ENCODE assay signal across 8 cellular contexts in the genomic region with DNA sequence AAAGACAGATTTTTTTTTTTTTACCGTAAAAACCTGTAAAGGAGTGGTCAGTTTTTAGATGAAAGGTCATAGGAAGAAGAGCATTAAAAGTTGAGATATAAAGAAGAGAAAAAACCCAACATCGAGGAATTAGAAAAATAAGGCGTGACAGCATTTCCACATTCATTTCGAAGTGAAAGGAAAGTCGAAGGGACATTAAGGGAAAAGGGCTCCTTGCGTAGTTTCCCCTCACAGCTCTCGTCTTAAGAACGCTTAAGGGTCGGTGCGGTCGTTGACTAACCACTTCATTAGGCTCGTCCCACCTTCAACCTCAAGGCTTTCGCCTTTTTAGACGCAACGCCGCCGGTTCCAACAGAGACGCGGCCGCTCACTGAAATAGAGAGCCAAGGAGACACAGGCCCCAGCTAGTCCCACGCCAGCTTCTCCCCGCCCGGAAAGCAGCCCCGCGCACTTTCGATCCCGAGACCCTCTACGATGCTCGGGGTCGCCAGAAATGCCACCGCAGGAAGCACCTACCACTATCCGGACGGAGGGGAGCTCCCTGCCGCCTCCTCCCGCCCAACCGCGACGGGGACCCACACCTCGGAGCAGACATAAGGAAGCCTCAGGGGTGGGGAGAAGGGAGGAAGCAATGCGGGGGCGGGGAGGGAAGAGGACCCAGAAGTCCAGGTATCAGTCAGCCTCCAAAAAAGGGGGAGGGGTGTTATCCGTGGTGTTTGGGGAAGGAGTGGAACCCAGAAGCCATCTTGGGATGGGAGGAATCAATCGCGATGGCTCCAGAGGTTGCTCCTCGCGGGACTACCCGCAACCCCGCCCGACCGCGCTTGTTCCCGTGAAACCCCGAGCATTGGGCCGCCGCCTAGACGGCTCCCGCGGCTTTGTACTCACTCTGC. TPM values are rescaled to one million over a fixed set of nuclear protein-coding genes. Genes with fewer than 3 reads are reported as not detected.
DNase-seq lines count a peak whose midpoint lies in the region; ATAC-seq and TF ChIP-seq lines count a peak whose summit lies in the region.

No MANE protein-coding gene starts in this region.

- peak overlapping the region; percentile 96 for H3K27ac ChIP-seq in CD4-positive, alpha-beta memory T cell (ENCODE audit: low read depth, low read length)
- peak overlapping the region; percentile 89 for H3K27ac ChIP-seq in PC-9

- H4K20me1 ChIP-seq in PC-9 (ENCODE audit: insufficient read depth) = peaks cover 51% of the 10 kb centered on the region

- TSS peak; percentile 47 for BruUV-seq in PC-9 (replicated peaks; lab: Mats Ljungman, UMichigan)

- H3F3A ChIP-seq in PC-9 (ENCODE audit: insufficient read depth, low read depth) = peaks cover 25% of the 10 kb centered on the region

- H3K36me3 ChIP-seq in CD4-positive, alpha-beta memory T cell (ENCODE audit: insufficient read depth, low read length) = no peaks in the 10 kb centered on the region
- H3K36me3 ChIP-seq in PC-9 (ENCODE audit: low read depth) = peaks cover 13% of the 10 kb centered on the region; the same call in 1 of the 2 replicates

- H3K4me2 ChIP-seq in PC-9 = peak overlapping the region; percentile 78

- H3K9me3 ChIP-seq in CD4-positive, alpha-beta memory T cell (ENCODE audit: control insufficient read depth in 1 of 2, low read length in 2 of 2) = no peaks in the 10 kb centered on the region
- H3K9me3 ChIP-seq in PC-9 (ENCODE audit: insufficient read depth, low read depth) = no peaks in the 10 kb centered on the region

- peak overlapping the region; percentile 100 for H3K27ac Mint-ChIP-seq in CD4-positive, alpha-beta memory T cell
- H3K27ac Mint-ChIP-seq in nephron progenitor cell = peak overlapping the region; percentile 100

- no peaks in the 10 kb centered on the region for H3K9me2 ChIP-seq in PC-9 (ENCODE audit: insufficient read depth)

- DNase-seq in CD4-positive, alpha-beta memory T cell = peak in 4 of 5 donors; percentile 39 to 71 (median 56)
- DNase-seq in PC-9 (peak; percentile 17 to 60), activated gamma-delta T cell (lab: John Stamatoyannopoulos, UW) (peak; percentile 37), fibroblast of the conjunctiva (ENCODE audit: low read depth) (peak; percentile 24), nephron progenitor cell (peak; percentile 60), stromal cell of bone marrow (ENCODE audit: low read depth) (peak; percentile 41)

- intact Hi-C loops in CD4-positive, alpha-beta memory T cell (cut with micrococcal nuclease) = loop anchor here (1.0 to 10.0 kb wide), 9 partner anchors 8 to 1654 kb away; a partner anchor contains a TSS
- intact Hi-C loops in PC-9 (cut with micrococcal nuclease; ENCODE audit: unreplicated experiment) = loop anchor here (1.0 to 10.0 kb wide), 5 partner anchors 57 to 676 kb away; a partner anchor contains a TSS

- no peak for TF ChIP-seq CTCF in PC-9 (conservative IDR thresholded peaks at IDR 0.05)
- no peak for TF ChIP-seq CTCF in nephron progenitor cell (IDR thresholded peaks at IDR 0.05)

- peak overlapping the region; percentile 82 for H2AFZ ChIP-seq in PC-9

- no peaks in the 10 kb centered on the region for H3K27me3 ChIP-seq in CD4-positive, alpha-beta memory T cell (ENCODE audit: insufficient read depth, low read length)
- H3K27me3 ChIP-seq in PC-9 (ENCODE audit: insufficient read depth, low read depth) = no peaks in the 10 kb centered on the region

- H3K4me1 ChIP-seq in CD4-positive, alpha-beta memory T cell (ENCODE audit: insufficient read depth, low read length) = peaks cover 48% of the 10 kb centered on the region
- peaks cover 44% of the 10 kb centered on the region for H3K4me1 ChIP-seq in PC-9 (replicated peaks; ENCODE audit: insufficient read depth)

- CTCF ChIA-PET in CD4-positive, alpha-beta memory T cell (lab: Charles Lee; ENCODE audit: partially characterized antibody) = interaction anchor here (1.0 to 3.3 kb wide), 3 partner anchors 9 to 16 kb away, joined by 4 to 22 read pairs (median 10); no protein-coding TSS in a partner anchor
- CTCF ChIA-PET in PC-9 (lab: Charles Lee) = interaction anchor here (1.4 kb wide), 1 partner anchor 259 kb away, joined by 4 read pairs; no protein-coding TSS in a partner anchor

- H3K4me1 Mint-ChIP-seq in CD4-positive, alpha-beta memory T cell = peaks cover 30 to 60% (median 47%) of the 10 kb centered on the region in 4 donors
- H3K4me1 Mint-ChIP-seq in nephron progenitor cell = peaks cover 38% of the 10 kb centered on the region

- peak overlapping the region; percentile 67 to 90 for H3K4me3 ChIP-seq in CD4-positive, alpha-beta memory T cell (ENCODE audit: low read length in 2 of 2)
- H3K4me3 ChIP-seq in PC-9 = peak overlapping the region; percentile 89

- ATAC-seq in GM19395 (IDR thresholded peaks at IDR 0.05; ENCODE audit: unreplicated experiment) = peak; percentile 33
- peak; percentile 17 for ATAC-seq in HG03520 (IDR thresholded peaks at IDR 0.05; ENCODE audit: unreplicated experiment)

- H3K4me3 Mint-ChIP-seq in CD4-positive, alpha-beta memory T cell = peak overlapping the region; percentile 98 to 100 (median 99)
- peak overlapping the region; percentile 97 for H3K4me3 Mint-ChIP-seq in nephron progenitor cell

- POLR2A ChIA-PET in CD4-positive, alpha-beta memory T cell (lab: Charles Lee; ENCODE audit: partially characterized antibody) = interaction anchor here (0.7 to 2.9 kb wide), 13 partner anchors 9 to 1594 kb away, joined by 3 to 32 read pairs (median 5); a partner anchor contains a TSS
- POLR2A ChIA-PET in PC-9 (lab: Charles Lee; ENCODE audit: unreplicated experiment) = interaction anchor here (0.6 to 0.7 kb wide), 6 partner anchors 35 to 958 kb away, joined by 3 to 5 read pairs (median 4); no protein-coding TSS in a partner anchor

- peaks cover 6 to 23% of the 10 kb centered on the region in 2 donors for H3K36me3 Mint-ChIP-seq in CD4-positive, alpha-beta memory T cell
- H3K36me3 Mint-ChIP-seq in nephron progenitor cell (ENCODE audit: low read depth) = peaks cover 41% of the 10 kb centered on the region

- H3K9me3 Mint-ChIP-seq in CD4-positive, alpha-beta memory T cell = peaks cover 0 to 3% (median 0%) of the 10 kb centered on the region in 8 donors
- peaks cover 26% of the 10 kb centered on the region for H3K9me3 Mint-ChIP-seq in nephron progenitor cell

- H3K79me2 ChIP-seq in PC-9 (ENCODE audit: low read depth) = peaks cover 57% of the 10 kb centered on the region

- H3K27me3 Mint-ChIP-seq in CD4-positive, alpha-beta memory T cell = no peaks in the 10 kb centered on the region
- peaks cover 3% of the 10 kb centered on the region for H3K27me3 Mint-ChIP-seq in nephron progenitor cell (ENCODE audit: low read depth, poor library complexity)

RNA-seq across cellular contexts. Expression of a gene that starts 0.6 kb away (rescaled TPM):
- total RNA-seq in CD4-positive, alpha-beta memory T cell = 100 to 1,000 TPM; 143 to 145 TPM
- polyA plus RNA-seq in CD4-positive, alpha-beta memory T cell = 10 to 100 TPM; 37.5 to 37.6 TPM
- 77.0 and 112 TPM in 2 replicates for total RNA-seq in PC-9 (2021)

Comparison
In these comparisons a context has a peak if more than half of its experiments do, and no peak if none do; other contexts are left out.
1. Peak in every context shown above with its lines: DNase-seq, ATAC-seq, H3K4me3 ChIP-seq and H3K27ac ChIP-seq.